8 cellular contexts compared by ENCODE assay signal in genomic region chr19:11381535-11382369, GRCh38. TPM values are rescaled to one million over a fixed set of nuclear protein-coding genes. Genes with fewer than 3 reads are reported as not detected.
DNase-seq lines count a peak whose midpoint lies in the region; TF ChIP-seq lines count a peak whose summit lies in the region.

No MANE protein-coding gene starts in this region.

- H3K9me3 Mint-ChIP-seq in H9 = no peaks in the 10 kb centered on the region

- no peak overlapping the region for H4K5ac ChIP-seq in H9 (ENCODE audit: insufficient read length, low read depth, low read length)

- H3K14ac ChIP-seq in H9 (ENCODE audit: insufficient read depth, low read length) = peak overlapping the region; percentile 27; the same call in 1 of the 2 replicates

- no peak overlapping the region for H3K56ac ChIP-seq in H9 (ENCODE audit: insufficient read length, low read depth, low read length)

- H4K8ac ChIP-seq in H9 (replicated peaks; ENCODE audit: insufficient read length, low read depth, low read length) = no peak overlapping the region

- no peak overlapping the region for H4K91ac ChIP-seq in H9 (ENCODE audit: insufficient read length, low read depth, low read length)

- in situ Hi-C loops in T47D (cut with HindIII; ENCODE audit: low pct_unique_long_range_greater_than_20kb, low sequenced_read_pairs) = no loop called here

- peak overlapping the region; percentile 96 to 100 (median 100) for H3K27ac Mint-ChIP-seq in H9

- no peaks in the 10 kb centered on the region for H3K79me1 ChIP-seq in H9 (ENCODE audit: insufficient read depth, low read depth, low read length, poor library complexity, severe bottlenecking)

- H3K23ac ChIP-seq in H9 (ENCODE audit: insufficient read length, low read depth, low read length) = no peak overlapping the region

- TF ChIP-seq CTCF in H9 (conservative IDR thresholded peaks at IDR 0.05) = peak; percentile 52; the same call in 2 of the 3 replicates

- peak overlapping the region; percentile 80 for H3K18ac ChIP-seq in H9 (ENCODE audit: insufficient read length, low read depth, low read length)

- TF ChIP-seq POLR2A in GM10847 (IDR thresholded peaks at IDR 0.05; ENCODE audit: extremely low read depth, insufficient read length) = peak; percentile 50

- no peaks in the 10 kb centered on the region for H3K27me3 ChIP-seq in H9 (ENCODE audit: insufficient read depth, low read length)

- H3K27ac ChIP-seq in H9 (ENCODE audit: insufficient read length, low read depth, low read length) = no peak overlapping the region

- H2BK120ac ChIP-seq in H9 (ENCODE audit: low read depth, low read length, poor library complexity, severe bottlenecking) = no peak overlapping the region

- WGBS in H9 (ENCODE audit: extremely low coverage, insufficient read length, low lambda C conversion rate) = no CpG with 5 or more reads among the region's 60 CpGs

- H3K27me3 Mint-ChIP-seq in H9 (ENCODE audit: low read depth) = peaks cover 2% of the 10 kb centered on the region; the same call in 1 of the 2 replicates

- peak; percentile 96 for DNase-seq in H9
- DNase-seq in LoVo (ENCODE audit: low spot score) = peak; percentile 84
- DNase-seq in T1000 (lab: John Stamatoyannopoulos, UW) = peak; percentile 84
- DNase-seq in T47D (ENCODE audit: low read depth in 1 of 2, low spot score in 1 of 2) = peak; percentile 73 to 94
- DNase-seq in kidney glomerular epithelial cell (lab: John Stamatoyannopoulos, UW) = peak; percentile 61
- DNase-seq in stimulated activated CD4-positive, alpha-beta T cell treated with anti-CD3 and anti-CD28 coated beads, TNF-alpha, amount 100 ng/mL, for 24 hours (ENCODE audit: low read depth in 3 of 3) = peak; percentile 34 to 85 (median 45)
- no peak for DNase-seq in Ammon's horn (ENCODE audit: low spot score)

- H3T11ph ChIP-seq in H9 (ENCODE audit: low read length) = no peak overlapping the region

- H3K4me3 Mint-ChIP-seq in H9 = peak overlapping the region; percentile 92 to 95

- H4K20me1 ChIP-seq in H9 (ENCODE audit: control insufficient read depth, insufficient read depth, insufficient read length) = peaks cover 4% of the 10 kb centered on the region

- H3K4me2 ChIP-seq in H9 (ENCODE audit: insufficient read depth, insufficient read length, low read length) = peak overlapping the region; percentile 71

- no peak overlapping the region for H2BK5ac ChIP-seq in H9 (ENCODE audit: insufficient read length, low read length)

- no peak overlapping the region for H3K9ac ChIP-seq in H9 (ENCODE audit: extremely low read depth, insufficient read length, low read length)

- no peaks in the 10 kb centered on the region for H3K9me3 ChIP-seq in H9 (ENCODE audit: control insufficient read depth, low read depth, low read length)

- peaks cover 18% of the 10 kb centered on the region for H3K23me2 ChIP-seq in H9 (ENCODE audit: insufficient read length, low read depth, low read length, poor library complexity, severe bottlenecking)

- no peaks in the 10 kb centered on the region for H3K4me1 ChIP-seq in H9 (ENCODE audit: insufficient read depth, low read length)

- no peak overlapping the region for H3K4ac ChIP-seq in H9 (ENCODE audit: low read depth, low read length)

- no peak overlapping the region for H2AK5ac ChIP-seq in H9 (ENCODE audit: insufficient read length, low read length)

- no peak overlapping the region for H2AFZ ChIP-seq in H9 (ENCODE audit: low read length)

- H3K4me1 Mint-ChIP-seq in H9 = peaks cover 13 to 28% of the 10 kb centered on the region in 2 experiments

- no peaks in the 10 kb centered on the region for H3K79me2 ChIP-seq in H9 (ENCODE audit: insufficient read depth, low read length)

- no peak overlapping the region for H2BK20ac ChIP-seq in H9 (ENCODE audit: low read depth, low read length, poor library complexity, severe bottlenecking)

- no peak overlapping the region for H2BK15ac ChIP-seq in H9 (ENCODE audit: low read depth, low read length)

- no peak overlapping the region for H2BK12ac ChIP-seq in H9 (ENCODE audit: insufficient read length, low read depth, low read length)

- H3K36me3 Mint-ChIP-seq in H9 (ENCODE audit: insufficient read depth in 1 of 3, low read depth in 3 of 3) = peaks cover 4 to 15% (median 14%) of the 10 kb centered on the region in 3 experiments; a peak in 6 of 7 replicates

RNA-seq across cellular contexts. Expression of gene EPOR, which starts 2.4 kb away (rescaled TPM):
- 8.9 and 9.3 TPM in 2 replicates for total RNA-seq in H9 (2021)

RNA-seq across cellular contexts. Expression of gene SWSAP1, which starts 7.3 kb away (rescaled TPM):
- 3.8 and 5.2 TPM in 2 replicates for total RNA-seq in H9 (2021)

RNA-seq across cellular contexts. Expression of gene PLPPR2, which starts 26.5 kb away (rescaled TPM):
- 6.1 and 8.0 TPM in 2 replicates for total RNA-seq in H9 (2021)

RNA-seq across cellular contexts. Expression of gene CCDC159, which starts 35.4 kb away (rescaled TPM):
- 5.7 and 5.8 TPM in 2 replicates for total RNA-seq in H9 (2021)

RNA-seq across cellular contexts. Expression of gene TMEM205, which starts 35.7 kb away (rescaled TPM):
- 69.7 and 73.1 TPM in 2 replicates for total RNA-seq in H9 (2021)
